In the genomic region with DNA sequence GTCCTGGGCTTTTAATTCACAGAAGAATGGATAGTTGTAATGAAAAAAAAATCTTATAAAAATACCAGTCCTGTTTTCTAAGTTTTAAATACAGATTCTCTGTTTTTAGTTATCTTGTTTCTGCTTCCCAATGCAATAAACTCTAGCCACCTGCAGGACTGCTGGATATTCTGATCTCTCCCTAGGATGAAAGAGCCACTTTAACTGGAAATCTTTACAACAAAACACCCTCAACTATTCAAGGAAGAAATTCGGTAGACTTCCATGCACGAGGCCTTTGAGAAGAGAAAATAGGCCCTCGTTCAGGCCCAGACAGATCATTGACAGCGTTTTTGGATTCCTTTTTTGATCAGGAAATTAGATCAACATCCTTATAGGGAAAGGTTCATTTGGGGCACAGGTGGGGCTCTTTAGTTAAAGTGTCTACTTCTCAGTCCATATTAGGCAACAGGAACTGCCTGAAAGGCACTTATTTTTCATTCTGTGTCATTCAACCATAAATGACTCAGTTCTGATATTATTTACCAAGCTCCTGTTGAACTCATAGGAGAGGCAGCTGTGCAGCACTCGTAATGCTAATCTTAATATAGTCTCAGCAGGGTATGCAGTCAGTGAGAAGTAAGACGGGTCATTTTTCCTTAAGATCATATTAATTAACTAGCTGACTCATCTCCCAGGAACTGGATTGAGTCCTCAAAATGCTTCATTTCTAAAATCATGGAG, we compare ENCODE assay signal across 8 cellular contexts.
A peak's percentile ranks its signal among the peaks of the same experiment; 100 is the strongest.
DNase-seq lines count a peak whose midpoint lies in the region; ATAC-seq and TF ChIP-seq lines count a peak whose summit lies in the region.

No MANE protein-coding gene starts in this region.

- CTCF ChIA-PET in T-cell (lab: Charles Lee), result no interaction called here

- peak overlapping the region; percentile 17 to 19 for H3K27ac Mint-ChIP-seq in T-cell
- peak overlapping the region; percentile 92 for H3K27ac Mint-ChIP-seq in stimulated activated effector memory CD8-positive, alpha-beta T cell treated with anti-CD3 and anti-CD28 coated beads, Interleukin-12 subunit alpha, Interleukin-12 subunit beta, amount 100 ng/mL, for 72 hours

- DNase-seq in activated CD4-positive, CD25-positive, alpha-beta regulatory T cell treated with anti-CD3 and anti-CD28 coated beads, Interleukin-2, amount 50 U/mL, for 72 hours, result no peak
- DNase-seq in LoVo (ENCODE audit: low spot score) (peak; percentile 92), T-cell (no peak), fibroblast of peridontal ligament (ENCODE audit: extremely low read depth) (peak; percentile 86), lower leg skin (ENCODE audit: low spot score in 2 of 2) (no peak)
- peak in 1 of 2 donors; percentile 59 for DNase-seq in stimulated activated effector memory CD8-positive, alpha-beta T cell treated with anti-CD3 and anti-CD28 coated beads, Interleukin-12 subunit alpha, Interleukin-12 subunit beta, amount 100 ng/mL, for 72 hours (ENCODE audit: low spot score in 2 of 2)

- peaks cover 0 to 23% (median 21%) of the 10 kb centered on the region in 3 donors for H3K4me1 Mint-ChIP-seq in T-cell
- H3K4me1 Mint-ChIP-seq in stimulated activated effector memory CD8-positive, alpha-beta T cell treated with anti-CD3 and anti-CD28 coated beads, Interleukin-12 subunit alpha, Interleukin-12 subunit beta, amount 100 ng/mL, for 72 hours, result peaks cover 43% of the 10 kb centered on the region

- no peak for TF ChIP-seq CTCF in lower leg skin (IDR thresholded peaks at IDR 0.05)

- no peaks in the 10 kb centered on the region for H3K36me3 Mint-ChIP-seq in T-cell
- H3K36me3 Mint-ChIP-seq in stimulated activated effector memory CD8-positive, alpha-beta T cell treated with anti-CD3 and anti-CD28 coated beads, Interleukin-12 subunit alpha, Interleukin-12 subunit beta, amount 100 ng/mL, for 72 hours, result no peaks in the 10 kb centered on the region

- no peak overlapping the region for H3K4me3 ChIP-seq in lower leg skin (ENCODE audit: low read depth, poor library complexity, severe bottlenecking)

- WGBS in lower leg skin, 2 donors, result 23 to 26% methylated on average over 6 of the region's 6 CpGs

- TF ChIP-seq POLR2A in lower leg skin (IDR thresholded peaks at IDR 0.05), result no peak

- H3K4me3 Mint-ChIP-seq in T-cell, result no peak overlapping the region
- H3K4me3 Mint-ChIP-seq in stimulated activated effector memory CD8-positive, alpha-beta T cell treated with anti-CD3 and anti-CD28 coated beads, Interleukin-12 subunit alpha, Interleukin-12 subunit beta, amount 100 ng/mL, for 72 hours, result peak overlapping the region; percentile 63

- peak; percentile 97 to 98 for ATAC-seq in activated CD4-positive, CD25-positive, alpha-beta regulatory T cell treated with anti-CD3 and anti-CD28 coated beads, Interleukin-2, amount 50 U/mL, for 24 hours
- ATAC-seq in GM21619 (IDR thresholded peaks at IDR 0.05; ENCODE audit: unreplicated experiment) (peak; percentile 95), T-cell (replicated peaks in 1 of 4) (peak; percentile 29 to 80 (median 50))
- ATAC-seq in stimulated activated effector memory CD8-positive, alpha-beta T cell treated with anti-CD3 and anti-CD28 coated beads, Interleukin-12 subunit alpha, Interleukin-12 subunit beta, amount 100 ng/mL, for 72 hours, result peak; percentile 98

- POLR2A ChIA-PET in T-cell (lab: Charles Lee), result no interaction called here

- no peaks in the 10 kb centered on the region for H3K9me3 Mint-ChIP-seq in T-cell
- H3K9me3 Mint-ChIP-seq in stimulated activated effector memory CD8-positive, alpha-beta T cell treated with anti-CD3 and anti-CD28 coated beads, Interleukin-12 subunit alpha, Interleukin-12 subunit beta, amount 100 ng/mL, for 72 hours, result no peaks in the 10 kb centered on the region

- H3K27me3 Mint-ChIP-seq in T-cell, result peaks cover 4 to 16% of the 10 kb centered on the region in 2 donors

- intact Hi-C loops in lower leg skin (cut with DNase I; ENCODE audit: low total_unique reads), result no loop called here

Comparison
In these comparisons a context has a peak if more than half of its experiments do, and no peak if none do; other contexts are left out.
1. DNase-seq: peak in LoVo (single experiment) and fibroblast of peridontal ligament (single experiment); none in activated CD4-positive, CD25-positive, alpha-beta regulatory T cell treated with anti-CD3 and anti-CD28 coated beads, Interleukin-2, amount 50 U/mL, for 72 hours (single experiment), T-cell (0 of 34) and lower leg skin (0 of 2).
2. Peak in every context shown above with its lines, with median percentiles within 50 percentile points of each other: ATAC-seq.